ENCODE assay signal across 38 cellular contexts in genomic region chr3:15372918-15373317, GRCh38.
"Had no signal": no experiment of that assay in that cellular context is flagged by ENCODE, and none has a peak within 500 bp of the region (broad histone marks: within the 10 kb centered on the region; RNA-seq: fewer than 3 reads in every experiment).

No MANE protein-coding gene starts in this region.

- H3K9me3 ChIP-seq: adrenal gland, ascending aorta, body of pancreas, breast epithelium had no signal

- H3K4me1 Mint-ChIP-seq: activated T-helper 17 cell treated with anti-CD3 and anti-CD28 coated beads, Interleukin-2, amount 50 U/mL, for 72 hours had no signal

- ATAC-seq: activated naive CD4-positive, alpha-beta T cell treated with anti-CD3 and anti-CD28 coated beads, Interleukin-2, amount 50 U/mL, for 72 hours; activated naive CD8-positive, alpha-beta T cell treated with anti-CD3 and anti-CD28 coated beads, Interleukin-2, amount 50 U/mL, for 24 hours; activated T-cell treated with anti-CD3 and anti-CD28 coated beads, Interleukin-2, amount 50 U/mL, for 4 hours; activated T-cell treated with anti-CD3 and anti-CD28 coated beads, Interleukin-2, amount 50 U/mL, for 72 hours; activated T-helper 17 cell treated with anti-CD3 and anti-CD28 coated beads, Interleukin-2, amount 50 U/mL, for 72 hours; body of pancreas had no signal

- H3K9me3 Mint-ChIP-seq: activated naive CD4-positive, alpha-beta T cell treated with anti-CD3 and anti-CD28 coated beads for 36 hours; activated naive CD4-positive, alpha-beta T cell treated with anti-CD3 and anti-CD28 coated beads, Interleukin-2, amount 10 ng/mL, durations not matched to agents 7 days and 5 days; activated naive CD4-positive, alpha-beta T cell treated with anti-CD3 and anti-CD28 coated beads, Interleukin-2, amount 50 U/mL, for 24 hours; activated naive CD4-positive, alpha-beta T cell treated with anti-CD3 and anti-CD28 coated beads, Interleukin-2, amount 50 U/mL, for 72 hours; activated naive CD8-positive, alpha-beta T cell treated with anti-CD3 and anti-CD28 coated beads for 36 hours; activated naive CD8-positive, alpha-beta T cell treated with anti-CD3 and anti-CD28 coated beads, Interleukin-2, amount 10 ng/mL, durations not matched to agents 7 days and 5 days; activated naive CD8-positive, alpha-beta T cell treated with anti-CD3 and anti-CD28 coated beads, Interleukin-2, amount 50 U/mL, for 24 hours; activated T-cell treated with anti-CD3 and anti-CD28 coated beads, Interleukin-2, amount 50 U/mL, for 4 hours; activated T-cell treated with anti-CD3 and anti-CD28 coated beads, Interleukin-2, amount 50 U/mL, for 72 hours; activated T-helper 1 cell treated with anti-CD3 and anti-CD28 coated beads, Interleukin-12 subunit alpha, Interleukin-12 subunit beta, Interleukin-2, Interleukin-4 antibody, amounts not matched to agents 30 ng/mL and 10 ng/mL and 1 ng/mL, durations not matched to agents 14 hours and 24 hours and 36 hours; activated T-helper 17 cell treated with anti-CD3 and anti-CD28 coated beads, Interleukin-2, amount 50 U/mL, for 72 hours; activated T-helper 2 cell treated with anti-CD3 and anti-CD28 coated beads, Interferon-gamma antibody, Interleukin-2, Interleukin-4, amounts not matched to agents 10 μg/mL and 5 μg/mL and 100 μg/mL, durations not matched to agents 14 hours and 24 hours and 36 hours; brain; central memory CD8-positive, alpha-beta T cell had no signal

- H3K27me3 Mint-ChIP-seq: activated naive CD4-positive, alpha-beta T cell treated with anti-CD3 and anti-CD28 coated beads, Interleukin-2, amount 50 U/mL, for 24 hours; activated naive CD8-positive, alpha-beta T cell; activated naive CD8-positive, alpha-beta T cell treated with anti-CD3 and anti-CD28 coated beads for 36 hours; activated naive CD8-positive, alpha-beta T cell treated with anti-CD3 and anti-CD28 coated beads, Interleukin-2, amount 50 U/mL, for 24 hours; activated T-helper 17 cell treated with anti-CD3 and anti-CD28 coated beads, Interleukin-2, amount 50 U/mL, for 72 hours; central memory CD8-positive, alpha-beta T cell had no signal

- H3K4me3 Mint-ChIP-seq: activated naive CD4-positive, alpha-beta T cell treated with anti-CD3 and anti-CD28 coated beads for 36 hours; activated naive CD4-positive, alpha-beta T cell treated with anti-CD3 and anti-CD28 coated beads, Interleukin-2, amount 10 ng/mL, durations not matched to agents 7 days and 5 days; activated naive CD4-positive, alpha-beta T cell treated with anti-CD3 and anti-CD28 coated beads, Interleukin-2, amount 50 U/mL, for 24 hours; activated naive CD8-positive, alpha-beta T cell; activated naive CD8-positive, alpha-beta T cell treated with anti-CD3 and anti-CD28 coated beads for 36 hours; activated naive CD8-positive, alpha-beta T cell treated with anti-CD3 and anti-CD28 coated beads, Interleukin-2, amount 10 ng/mL, durations not matched to agents 7 days and 5 days; activated naive CD8-positive, alpha-beta T cell treated with anti-CD3 and anti-CD28 coated beads, Interleukin-2, amount 50 U/mL, for 24 hours; activated T-cell treated with anti-CD3 and anti-CD28 coated beads, Interleukin-2, amount 50 U/mL, for 4 hours; activated T-cell treated with anti-CD3 and anti-CD28 coated beads, Interleukin-2, amount 50 U/mL, for 72 hours; activated T-helper 1 cell treated with anti-CD3 and anti-CD28 coated beads, Interleukin-12 subunit alpha, Interleukin-12 subunit beta, Interleukin-2, Interleukin-4 antibody, amounts not matched to agents 30 ng/mL and 10 ng/mL and 1 ng/mL, durations not matched to agents 14 hours and 24 hours and 36 hours; activated T-helper 17 cell treated with anti-CD3 and anti-CD28 coated beads, Interleukin-2, amount 50 U/mL, for 72 hours; brain; central memory CD8-positive, alpha-beta T cell had no signal

- H3K27me3 ChIP-seq: adrenal gland, ascending aorta, body of pancreas, brain microvascular endothelial cell, breast epithelium, cardiac muscle cell had no signal

- H3K36me3 ChIP-seq: adrenal gland, ascending aorta, brain microvascular endothelial cell, breast epithelium, cardiac muscle cell had no signal

- H3K36me3 Mint-ChIP-seq: activated naive CD4-positive, alpha-beta T cell treated with anti-CD3 and anti-CD28 coated beads, Interleukin-2, amount 50 U/mL, for 24 hours; activated naive CD4-positive, alpha-beta T cell treated with anti-CD3 and anti-CD28 coated beads, Interleukin-2, amount 50 U/mL, for 72 hours; activated naive CD8-positive, alpha-beta T cell; activated naive CD8-positive, alpha-beta T cell treated with anti-CD3 and anti-CD28 coated beads for 36 hours; activated naive CD8-positive, alpha-beta T cell treated with anti-CD3 and anti-CD28 coated beads, Interleukin-2, amount 10 ng/mL, durations not matched to agents 7 days and 5 days; brain had no signal

- H3K4me3 ChIP-seq: adrenal gland, ascending aorta, body of pancreas, breast epithelium, cardiac muscle cell had no signal

- DNase-seq: activated effector memory CD4-positive, alpha-beta T cell treated with anti-CD3 and anti-CD28 coated beads, Interleukin-2, amount 50 U/mL, for 16 hours; activated effector memory CD4-positive, alpha-beta T cell treated with Interleukin-2 at 50 U/mL for 16 hours; activated gamma-delta T cell; activated gamma-delta T cell treated with Interleukin-2 at 50 U/mL for 16 hours; activated naive CD4-positive, alpha-beta T cell; activated naive CD4-positive, alpha-beta T cell treated with anti-CD3 and anti-CD28 coated beads for 36 hours; activated naive CD4-positive, alpha-beta T cell treated with anti-CD3 and anti-CD28 coated beads, Interleukin-2, amount 10 ng/mL, durations not matched to agents 7 days and 5 days; activated naive CD4-positive, alpha-beta T cell treated with anti-CD3 and anti-CD28 coated beads, Interleukin-2, amount 50 U/mL, for 16 hours; activated naive CD4-positive, alpha-beta T cell treated with Interleukin-2 at 50 U/mL for 16 hours; activated naive CD8-positive, alpha-beta T cell treated with anti-CD3 and anti-CD28 coated beads for 36 hours; activated naive CD8-positive, alpha-beta T cell treated with anti-CD3 and anti-CD28 coated beads, Interleukin-2, amount 10 ng/mL, durations not matched to agents 7 days and 5 days; activated naive CD8-positive, alpha-beta T cell treated with anti-CD3 and anti-CD28 coated beads, Interleukin-2, amount 50 U/mL, for 24 hours; activated T-cell treated with anti-CD3 and anti-CD28 coated beads, Interleukin-2, amount 50 U/mL, for 4 hours; activated T-cell treated with anti-CD3 and anti-CD28 coated beads, Interleukin-2, amount 50 U/mL, for 72 hours; adrenal gland; amniotic stem cell; amygdala; anterior cingulate cortex; aorta; body of pancreas; brain microvascular endothelial cell; caudate nucleus; central memory CD4-positive, alpha-beta T cell; cerebellar nuclear complex had no signal

- H3K27ac Mint-ChIP-seq: activated naive CD4-positive, alpha-beta T cell treated with anti-CD3 and anti-CD28 coated beads for 36 hours; activated naive CD4-positive, alpha-beta T cell treated with anti-CD3 and anti-CD28 coated beads, Interleukin-2, amount 10 ng/mL, durations not matched to agents 7 days and 5 days; activated naive CD4-positive, alpha-beta T cell treated with anti-CD3 and anti-CD28 coated beads, Interleukin-2, amount 50 U/mL, for 24 hours; activated naive CD4-positive, alpha-beta T cell treated with anti-CD3 and anti-CD28 coated beads, Interleukin-2, amount 50 U/mL, for 72 hours; activated naive CD8-positive, alpha-beta T cell; activated naive CD8-positive, alpha-beta T cell treated with anti-CD3 and anti-CD28 coated beads for 36 hours; activated naive CD8-positive, alpha-beta T cell treated with anti-CD3 and anti-CD28 coated beads, Interleukin-2, amount 10 ng/mL, durations not matched to agents 7 days and 5 days; activated naive CD8-positive, alpha-beta T cell treated with anti-CD3 and anti-CD28 coated beads, Interleukin-2, amount 50 U/mL, for 24 hours; activated T-cell treated with anti-CD3 and anti-CD28 coated beads, Interleukin-2, amount 50 U/mL, for 72 hours; activated T-helper 1 cell treated with anti-CD3 and anti-CD28 coated beads, Interleukin-12 subunit alpha, Interleukin-12 subunit beta, Interleukin-2, Interleukin-4 antibody, amounts not matched to agents 30 ng/mL and 10 ng/mL and 1 ng/mL, durations not matched to agents 14 hours and 24 hours and 36 hours; activated T-helper 17 cell treated with anti-CD3 and anti-CD28 coated beads, Interleukin-2, amount 50 U/mL, for 72 hours; activated T-helper 2 cell treated with anti-CD3 and anti-CD28 coated beads, Interferon-gamma antibody, Interleukin-2, Interleukin-4, amounts not matched to agents 10 μg/mL and 5 μg/mL and 100 μg/mL, durations not matched to agents 14 hours and 24 hours and 36 hours; brain had no signal

- H3K4me1 ChIP-seq: breast epithelium had no signal

- H3K27ac ChIP-seq: adrenal gland, ascending aorta, body of pancreas, brain microvascular endothelial cell, breast epithelium, cardiac muscle cell had no signal

- FAIRE-seq: astrocyte, bronchial epithelial cell, colon had no signal
